29 cellular contexts compared by ENCODE assay signal in genomic region chr12:113145720-113146551, GRCh38. TPM values are rescaled to one million over a fixed set of nuclear protein-coding genes. Genes with fewer than 3 reads are reported as not detected.
DNase-seq lines count a peak whose midpoint lies in the region; ATAC-seq, FAIRE-seq and TF ChIP-seq lines count a peak whose summit lies in the region.
"Had no signal": no experiment of that assay in that cellular context is flagged by ENCODE, and none has a peak within 500 bp of the region (broad histone marks: within the 10 kb centered on the region; RNA-seq: fewer than 3 reads in every experiment).

No MANE protein-coding gene starts in this region.

- H3K4me1 ChIP-seq in IMR-90 (ENCODE audit: control insufficient read depth, insufficient read depth, low read length): peaks cover 2% of the 10 kb centered on the region; the same call in 1 of the 2 replicates
- H3K4me1 ChIP-seq in K562 (replicated peaks in 1 of 2; ENCODE audit: control insufficient read depth in 2 of 2, insufficient read depth in 2 of 2, low read length in 2 of 2): peaks cover 0 to 10% of the 10 kb centered on the region in 2 experiments; a peak in 3 of 5 replicates
- peaks cover 0 to 20% (median 13%) of the 10 kb centered on the region in 6 donors for H3K4me1 ChIP-seq in spleen
- H3K4me1 ChIP-seq: Peyer's patch, uterus had no signal

- H2AK5ac ChIP-seq in IMR-90 (ENCODE audit: low read depth, low read length): no peak overlapping the region

- no peak overlapping the region for H2AK9ac ChIP-seq in IMR-90 (replicated peaks; ENCODE audit: low read depth, low read length, poor library complexity)

- in situ Hi-C loops in IMR-90 (cut with MboI; ENCODE audit: low sequenced_read_pairs) (no loop called here), K562 (cut with MboI) (no loop called here), GM13977 (cut with MboI; ENCODE audit: low pct_unique_long_range_greater_than_20kb, low sequenced_read_pairs, unreplicated experiment) (no loop called here)

- CTCF ChIA-PET in IMR-90 (lab: Yijun Ruan, JAX) (no interaction called here), K562 (lab: Yijun Ruan, JAX; ENCODE audit: low intra/inter-chr PET ratio) (no interaction called here)

- H3K4ac ChIP-seq in IMR-90 (ENCODE audit: low read depth, low read length): no peak overlapping the region

- no peak overlapping the region for H2BK5ac ChIP-seq in IMR-90 (ENCODE audit: low read depth, low read length, poor library complexity, severe bottlenecking)

- no peak overlapping the region for H3K14ac ChIP-seq in IMR-90 (replicated peaks; ENCODE audit: low read depth, low read length)

- no peak for ATAC-seq in IMR-90 (ENCODE audit: low read depth)
- ATAC-seq in K562: no peak; the same call in 2 of the 3 replicates
- ATAC-seq in HG03196 (IDR thresholded peaks at IDR 0.05; ENCODE audit: unreplicated experiment): no peak
- ATAC-seq: right cardiac atrium; stimulated activated memory B cell treated with anti-CD40 and anti-IgM and Interleukin-4, amounts not matched to agents 10 μg/mL and 1 μg/mL and 100 μg/mL, for 72 hours had no signal

- DNase-seq in IMR-90 (no peak), K562 (ENCODE audit: extremely low read depth in 1 of 4, low spot score in 3 of 4) (no peak), fibroblast of villous mesenchyme (ENCODE audit: low read depth) (peak; percentile 14), spleen (peak; percentile 34), GM13977 (ENCODE audit: low spot score) (no peak), NCI-H510A (lab: John Stamatoyannopoulos, UW) (no peak)
- DNase-seq: activated CD4-positive, alpha-beta T cell treated with anti-CD3 and anti-CD28 coated beads, Interleukin-2, amount 10 ng/mL, durations not matched to agents 7 days and 5 days; activated naive CD4-positive, alpha-beta T cell treated with Interleukin-2 at 50 U/mL for 16 hours; amniotic stem cell; brain microvascular endothelial cell; esophagus squamous epithelium; glutamatergic neuron; GOT3; islet precursor cell; NCI-H1105 treated with DMSO at 0.1 percent for 48 hours; NCI-H2029; NCI-H2227 treated with DMSO at 0.1 percent for 48 hours; Peyer's patch; right cardiac atrium; SIG-M5; stimulated activated CD4-positive, alpha-beta T cell treated with anti-CD3 and anti-CD28 coated beads, Interleukin-4, amount 100 ng/mL, for 4 hours; uterus had no signal

- H3K27ac ChIP-seq in IMR-90 (ENCODE audit: insufficient read depth, low read length) (no peak overlapping the region), K562 (ENCODE audit: extremely low read depth, low read depth, low read length) (no peak overlapping the region), spleen (no peak overlapping the region)
- H3K27ac ChIP-seq: brain microvascular endothelial cell, coronary artery, esophagus squamous epithelium, Peyer's patch, suprapubic skin, uterus had no signal

- peaks cover 18% of the 10 kb centered on the region for H3K27me3 ChIP-seq in IMR-90 (ENCODE audit: control insufficient read depth, insufficient read depth, low read length)
- peaks cover 10 to 14% of the 10 kb centered on the region in 2 experiments; a peak in 4 of 5 replicates for H3K27me3 ChIP-seq in K562 (ENCODE audit: control insufficient read depth in 2 of 2, insufficient read depth in 2 of 2, low read length in 2 of 2)
- peaks cover 0 to 18% (median 0%) of the 10 kb centered on the region in 7 donors for H3K27me3 ChIP-seq in spleen (replicated peaks in 1 of 7)
- H3K27me3 ChIP-seq: brain microvascular endothelial cell, Peyer's patch, uterus had no signal

- no peaks in the 10 kb centered on the region for H3K79me1 ChIP-seq in IMR-90 (ENCODE audit: low read depth in 1 of 2, low read length in 2 of 2)

- FAIRE-seq in K562 (lab: Jason Lieb, UNC): no peak
- FAIRE-seq: D721Med had no signal

- TF ChIP-seq CTCF in IMR-90 (conservative IDR thresholded peaks at IDR 0.05; ENCODE audit: low read depth, low read length): no peak
- TF ChIP-seq CTCF in K562 (IDR thresholded peaks at IDR 0.05 in 2 of 3, conservative IDR thresholded peaks at IDR 0.05 in 1 of 3; ENCODE audit: insufficient read depth in 2 of 3, low read depth in 1 of 3, low read length in 3 of 3): no peak
- no peak for TF ChIP-seq CTCF in fibroblast of villous mesenchyme (IDR thresholded peaks at IDR 0.05; ENCODE audit: insufficient read depth, low read depth, low read length)
- TF ChIP-seq CTCF in spleen (IDR thresholded peaks at IDR 0.05 in 8 of 11, conservative IDR thresholded peaks at IDR 0.05 in 3 of 11): no peak
- no peak for TF ChIP-seq CTCF in GM13977 (IDR thresholded peaks at IDR 0.05; ENCODE audit: extremely low read depth, insufficient read depth, missing control alignments)

- no peaks in the 10 kb centered on the region for H3K9me3 ChIP-seq in IMR-90 (ENCODE audit: control insufficient read depth, insufficient read depth, low read length)
- H3K9me3 ChIP-seq in K562 (replicated peaks; ENCODE audit: control insufficient read depth, insufficient read depth, low read depth, low read length): no peaks in the 10 kb centered on the region
- peaks cover 0 to 10% (median 6%) of the 10 kb centered on the region in 8 donors for H3K9me3 ChIP-seq in spleen
- H3K9me3 ChIP-seq: esophagus squamous epithelium, Peyer's patch, suprapubic skin, uterus had no signal

- WGBS in IMR-90 (ENCODE audit: extremely low coverage in 2 of 2, insufficient read length in 1 of 2), 2 experiments: 80% methylated on average over 2 of the region's 12 CpGs; no CpG with 5 or more reads in 1 of the 2 experiments
- 14% methylated on average over 12 of the region's 12 CpGs for WGBS in K562 (ENCODE audit: insufficient coverage, low coverage, missing lambda C conversion rate)
- WGBS in spleen, 5 donors: 79 to 87% (median 81%) methylated on average over 12 of the region's 12 CpGs

- no peak overlapping the region for H2BK15ac ChIP-seq in IMR-90 (ENCODE audit: low read depth, low read length)

- no peak overlapping the region for H4K91ac ChIP-seq in IMR-90 (ENCODE audit: insufficient read depth, low read depth, low read length)

- H2BK120ac ChIP-seq in IMR-90 (ENCODE audit: low read depth, low read length): no peak overlapping the region

- H3K79me2 ChIP-seq in K562 (ENCODE audit: control insufficient read depth, insufficient read depth, low read length): no peaks in the 10 kb centered on the region

- TF ChIP-seq POLR2A in IMR-90 (IDR thresholded peaks at IDR 0.05; ENCODE audit: low read depth, low read length) (no peak), K562 (conservative IDR thresholded peaks at IDR 0.05) (no peak), spleen (IDR thresholded peaks at IDR 0.05) (no peak)

- H2AFZ ChIP-seq in IMR-90 (replicated peaks; ENCODE audit: low read length, poor library complexity): no peak overlapping the region
- no peak overlapping the region for H2AFZ ChIP-seq in K562 (ENCODE audit: low read depth, low read length)

- intact Hi-C loops in IMR-90 (cut with micrococcal nuclease): no loop called here
- intact Hi-C loops in K562 (cut with micrococcal nuclease): no loop called here
- intact Hi-C loops in spleen (cut with DNase I; ENCODE audit: low total_unique reads): no loop called here

- no peak overlapping the region for H2BK20ac ChIP-seq in IMR-90 (ENCODE audit: low read depth, low read length)

- H3K4me3 ChIP-seq in IMR-90 (ENCODE audit: insufficient read depth, low read depth, low read length) (no peak overlapping the region), K562 (no peak overlapping the region), fibroblast of villous mesenchyme (ENCODE audit: low read depth, low read length) (no peak overlapping the region), spleen (no peak overlapping the region)
- H3K4me3 ChIP-seq: coronary artery, esophagus squamous epithelium, Peyer's patch, suprapubic skin, uterus had no signal

- H3K36me3 ChIP-seq in IMR-90 (ENCODE audit: control insufficient read depth, insufficient read depth, low read length) (no peaks in the 10 kb centered on the region), K562 (ENCODE audit: control insufficient read depth, insufficient read depth, low read length) (no peaks in the 10 kb centered on the region), spleen (no peaks in the 10 kb centered on the region)
- H3K36me3 ChIP-seq: brain microvascular endothelial cell, esophagus squamous epithelium, Peyer's patch, suprapubic skin, uterus had no signal

- H4K20me1 ChIP-seq in IMR-90 (ENCODE audit: insufficient read depth, low read length) (no peaks in the 10 kb centered on the region), K562 (replicated peaks; ENCODE audit: control insufficient read depth, insufficient read depth, low read length) (no peaks in the 10 kb centered on the region)

- POLR2A ChIA-PET in IMR-90 (lab: Charles Lee; ENCODE audit: unreplicated experiment) (no interaction called here), K562 (lab: Yijun Ruan, JAX) (interaction anchor here (0.7 kb wide), 1 partner anchor 21 kb away, joined by 3 read pairs; no protein-coding TSS in a partner anchor)

- H4K8ac ChIP-seq in IMR-90 (ENCODE audit: low read depth in 2 of 2, low read length in 2 of 2): no peak overlapping the region

- H3K23ac ChIP-seq in IMR-90 (ENCODE audit: low read depth, low read length): no peak overlapping the region

- no peak overlapping the region for H3K18ac ChIP-seq in IMR-90 (ENCODE audit: low read depth, low read length)

- no TSS peak for BruUV-seq in IMR-90 (replicated peaks; lab: Mats Ljungman, UMichigan)
- no TSS peak for BruUV-seq in K562 (replicated peaks; lab: Mats Ljungman, UMichigan)

- TF ChIP-seq EP300 in K562 (IDR thresholded peaks at IDR 0.05; ENCODE audit: low read length): no peak

- dilution Hi-C loops in IMR-90 (cut with HindIII; ENCODE audit: low sequenced_read_pairs, unreplicated experiment): no loop called here

- H3K9me1 ChIP-seq in IMR-90 (ENCODE audit: insufficient read depth, low read length) (no peaks in the 10 kb centered on the region), K562 (ENCODE audit: control insufficient read depth, insufficient read depth, low read length) (peaks cover 3% of the 10 kb centered on the region)

- H3K4me2 ChIP-seq in IMR-90 (ENCODE audit: low read depth, low read length): no peak overlapping the region
- no peak overlapping the region for H3K4me2 ChIP-seq in K562 (ENCODE audit: insufficient read depth, low read length)

- no peak overlapping the region for H4K5ac ChIP-seq in IMR-90 (ENCODE audit: low read depth, low read length)

- H3K9ac ChIP-seq in IMR-90 (ENCODE audit: low read depth, low read length) (no peak overlapping the region), K562 (ENCODE audit: insufficient read depth in 1 of 2, low read depth in 2 of 2, low read length in 2 of 2) (no peak overlapping the region)

- no peak for TF ChIP-seq RAD21 in IMR-90 (IDR thresholded peaks at IDR 0.05; ENCODE audit: low read length)
- TF ChIP-seq RAD21 in K562 (CRISPR knock-in tag; conservative IDR thresholded peaks at IDR 0.05 in 1 of 2, IDR thresholded peaks at IDR 0.05 in 1 of 2): no peak

- H3K56ac ChIP-seq in IMR-90 (ENCODE audit: extremely low read depth, insufficient read depth, low read length): no peak overlapping the region

RNA-seq across cellular contexts. Expression of gene CFAP73, which starts 3.6 kb away (rescaled TPM):
- not detected in 2 replicates for total RNA-seq in IMR-90 (2012; rRNA removed)
- not detected in 2 replicates for polyA plus RNA-seq in IMR-90 (2012; rRNA removed)
- polyA plus RNA-seq in IMR-90 (2012; cell fraction: cytosol; rRNA removed): not detected in 2 replicates
- polyA plus RNA-seq in IMR-90 (2012; cell fraction: nucleus; rRNA removed; ENCODE audit: low replicate concordance): not detected in 2 replicates
- not detected in 2 replicates for total RNA-seq in K562 (2011; cell fraction: chromatin; rRNA removed; ENCODE audit: low replicate concordance)
- total RNA-seq in K562 (2011; cell fraction: nucleolus; rRNA removed): not detected in 2 replicates
- not detected in 2 replicates for total RNA-seq in K562 (2011; cell fraction: nucleoplasm; rRNA removed)
- total RNA-seq in K562 (2014; rRNA removed): not detected in 2 replicates
- total RNA-seq in K562 (2014; rRNA removed; fragmentation: Illumina TruSeq; extraction: Trizol): not detected in 2 replicates
- total RNA-seq in K562 (2015; rRNA removed; fragmentation: Illumina TruSeq; extraction: Trizol): not detected in 2 replicates
- total RNA-seq in K562 (2021): not detected in 2 replicates
- polyA plus RNA-seq in K562 (2011; rRNA removed): not detected in 2 replicates
- polyA plus RNA-seq in K562 (2011; cell fraction: cytosol; rRNA removed): not detected in 2 replicates
- not detected in 2 replicates for polyA plus RNA-seq in K562 (2011; cell fraction: nucleus; rRNA removed)
- 0.14 and 0.17 TPM in 2 replicates for polyA plus RNA-seq in K562 (2012)
- polyA plus RNA-seq in K562 (2014; fragmentation: Illumina TruSeq; extraction: Trizol): not detected in 2 replicates
- not detected for polyA plus RNA-seq in K562 (2014; fragmentation: Nextera tagmentation; extraction: Ambion mirVana)
- polyA plus RNA-seq in K562 (2014; rRNA removed): not detected in 2 replicates
- not detected in 2 replicates for polyA minus RNA-seq in K562 (2011; rRNA and poly(A)+ RNA removed)
- not detected in 2 replicates for polyA minus RNA-seq in K562 (2011; cell fraction: cytosol; rRNA and poly(A)+ RNA removed)
- polyA minus RNA-seq in K562 (2011; cell fraction: nucleus; rRNA and poly(A)+ RNA removed): not detected in 2 replicates
- total RNA-seq in fibroblast of villous mesenchyme: not detected in 2 replicates
- not detected for total RNA-seq in spleen
- under 1 TPM; 0.64 to 0.71 (median 0.70) TPM for polyA plus RNA-seq in spleen
- total RNA-seq: lung microvascular endothelial cell, mucosa of gallbladder, Peyer's patch, right cardiac atrium had no signal

RNA-seq across cellular contexts. Expression of gene RASAL1, which starts 10.4 kb away (rescaled TPM):
- total RNA-seq in IMR-90 (2012; rRNA removed) (not detected in 2 replicates), K562 (2014; rRNA removed) (0.08 and 0.14 TPM in 2 replicates), K562 (2014; rRNA removed; fragmentation: Illumina TruSeq; extraction: Trizol) (not detected in 2 replicates), K562 (2015; rRNA removed; fragmentation: Illumina TruSeq; extraction: Trizol) (not detected in 2 replicates), K562 (2021) (0.16 TPM in 1 of 2 replicates, not detected in the other), fibroblast of villous mesenchyme (not detected in 2 replicates), spleen (1 to 10 TPM in 1 of 7 donors, under 1 TPM in 4, not detected in 2; 0.13 to 1.7 (median 0.57) TPM)
- polyA plus RNA-seq in IMR-90 (2012; rRNA removed) (not detected in 2 replicates), K562 (2011; rRNA removed) (0.06 TPM in 1 of 2 replicates, not detected in the other), K562 (2014; fragmentation: Illumina TruSeq; extraction: Trizol) (not detected in 2 replicates), K562 (2014; fragmentation: Nextera tagmentation; extraction: Ambion mirVana) (not detected), K562 (2014; rRNA removed) (not detected in 2 replicates), spleen (1 to 10 TPM in 1 of 3 donors, under 1 TPM in 2; 0.58 to 1.1 (median 0.91) TPM)
- not detected in 2 replicates for polyA plus RNA-seq in IMR-90 (2012; cell fraction: cytosol; rRNA removed)
- polyA plus RNA-seq in IMR-90 (2012; cell fraction: nucleus; rRNA removed; ENCODE audit: low replicate concordance): not detected in 2 replicates
- total RNA-seq in K562 (2011; cell fraction: chromatin; rRNA removed; ENCODE audit: low replicate concordance): 0.30 TPM in 1 of 2 replicates, not detected in the other
- 0.17 TPM in 1 of 2 replicates, not detected in the other for total RNA-seq in K562 (2011; cell fraction: nucleolus; rRNA removed)
- total RNA-seq in K562 (2011; cell fraction: nucleoplasm; rRNA removed): not detected in 2 replicates
- polyA plus RNA-seq in K562 (2011; cell fraction: cytosol; rRNA removed): 0.03 TPM in 1 of 2 replicates, not detected in the other
- polyA plus RNA-seq in K562 (2011; cell fraction: nucleus; rRNA removed): 0.07 and 0.18 TPM in 2 replicates
- polyA plus RNA-seq in K562 (2012): 0.04 TPM in 1 of 2 replicates, not detected in the other
- polyA minus RNA-seq in K562 (2011; rRNA and poly(A)+ RNA removed): not detected in 2 replicates
- not detected in 2 replicates for polyA minus RNA-seq in K562 (2011; cell fraction: cytosol; rRNA and poly(A)+ RNA removed)
- not detected in 2 replicates for polyA minus RNA-seq in K562 (2011; cell fraction: nucleus; rRNA and poly(A)+ RNA removed)
- total RNA-seq: lung microvascular endothelial cell, right cardiac atrium had no signal
- polyA plus RNA-seq: right cardiac atrium had no signal

RNA-seq across cellular contexts. Expression of gene DDX54, which starts 39.3 kb away (rescaled TPM):
- 23.8 and 24.4 TPM in 2 replicates for total RNA-seq in IMR-90 (2012; rRNA removed)
- 47.5 and 55.1 TPM in 2 replicates for polyA plus RNA-seq in IMR-90 (2012; rRNA removed)
- polyA plus RNA-seq in IMR-90 (2012; cell fraction: cytosol; rRNA removed): 33.5 and 54.5 TPM in 2 replicates
- polyA plus RNA-seq in IMR-90 (2012; cell fraction: nucleus; rRNA removed; ENCODE audit: low replicate concordance): 74.8 and 97.8 TPM in 2 replicates
- 60.9 and 181 TPM in 2 replicates for total RNA-seq in K562 (2011; cell fraction: chromatin; rRNA removed; ENCODE audit: low replicate concordance)
- 87.0 and 87.2 TPM in 2 replicates for total RNA-seq in K562 (2011; cell fraction: nucleolus; rRNA removed)
- total RNA-seq in K562 (2011; cell fraction: nucleoplasm; rRNA removed): 56.8 and 61.4 TPM in 2 replicates
- 100 and 135 TPM in 2 replicates for total RNA-seq in K562 (2014; rRNA removed)
- 23.9 and 25.8 TPM in 2 replicates for total RNA-seq in K562 (2014; rRNA removed; fragmentation: Illumina TruSeq; extraction: Trizol)
- 48.5 and 51.4 TPM in 2 replicates for total RNA-seq in K562 (2015; rRNA removed; fragmentation: Illumina TruSeq; extraction: Trizol)
- 128 and 132 TPM in 2 replicates for total RNA-seq in K562 (2021)
- 56.6 and 80.5 TPM in 2 replicates for polyA plus RNA-seq in K562 (2011; rRNA removed)
- 71.0 and 78.8 TPM in 2 replicates for polyA plus RNA-seq in K562 (2011; cell fraction: cytosol; rRNA removed)
- polyA plus RNA-seq in K562 (2011; cell fraction: nucleus; rRNA removed): 76.8 and 95.6 TPM in 2 replicates
- 48.8 and 67.9 TPM in 2 replicates for polyA plus RNA-seq in K562 (2012)
- 44.4 and 77.7 TPM in 2 replicates for polyA plus RNA-seq in K562 (2014; fragmentation: Illumina TruSeq; extraction: Trizol)
- 1 to 10 TPM; 1.4 to 3.1 TPM for polyA plus RNA-seq in K562 (2014; fragmentation: Nextera tagmentation; extraction: Ambion mirVana)
- 74.4 and 107 TPM in 2 replicates for polyA plus RNA-seq in K562 (2014; rRNA removed)
- polyA minus RNA-seq in K562 (2011; rRNA and poly(A)+ RNA removed): 47.0 and 50.2 TPM in 2 replicates
- polyA minus RNA-seq in K562 (2011; cell fraction: cytosol; rRNA and poly(A)+ RNA removed): 52.1 and 64.3 TPM in 2 replicates
- 31.1 and 49.1 TPM in 2 replicates for polyA minus RNA-seq in K562 (2011; cell fraction: nucleus; rRNA and poly(A)+ RNA removed)
- total RNA-seq in fibroblast of villous mesenchyme: 33.7 and 37.0 TPM in 2 replicates
- total RNA-seq in spleen: 10 to 100 TPM; 44.4 to 73.1 (median 59.8) TPM
- polyA plus RNA-seq in spleen: 10 to 100 TPM; 47.9 to 80.3 (median 69.9) TPM

RNA-seq across cellular contexts. Expression of gene RITA1, which starts 39.6 kb away (rescaled TPM):
- total RNA-seq in IMR-90 (2012; rRNA removed) (14.7 and 15.0 TPM in 2 replicates), K562 (2014; rRNA removed) (40.4 and 52.0 TPM in 2 replicates), K562 (2014; rRNA removed; fragmentation: Illumina TruSeq; extraction: Trizol) (12.7 and 15.6 TPM in 2 replicates), K562 (2015; rRNA removed; fragmentation: Illumina TruSeq; extraction: Trizol) (34.3 and 36.7 TPM in 2 replicates), K562 (2021) (34.9 and 38.9 TPM in 2 replicates), fibroblast of villous mesenchyme (22.5 and 27.6 TPM in 2 replicates), spleen (10 to 100 TPM; 11.1 to 15.6 (median 11.9) TPM)
- polyA plus RNA-seq in IMR-90 (2012; rRNA removed) (14.2 and 15.2 TPM in 2 replicates), K562 (2011; rRNA removed) (17.6 and 17.9 TPM in 2 replicates), K562 (2014; fragmentation: Illumina TruSeq; extraction: Trizol) (18.0 and 27.7 TPM in 2 replicates), K562 (2014; fragmentation: Nextera tagmentation; extraction: Ambion mirVana) (1 to 10 TPM; 2.8 to 3.5 TPM), K562 (2014; rRNA removed) (26.4 and 35.0 TPM in 2 replicates), spleen (10 to 100 TPM in 2 of 3 donors, 1 to 10 TPM in 1; 9.0 to 15.5 (median 13.0) TPM)
- polyA plus RNA-seq in IMR-90 (2012; cell fraction: cytosol; rRNA removed): 9.9 and 17.3 TPM in 2 replicates
- polyA plus RNA-seq in IMR-90 (2012; cell fraction: nucleus; rRNA removed; ENCODE audit: low replicate concordance): 7.1 and 9.4 TPM in 2 replicates
- 9.9 and 32.6 TPM in 2 replicates for total RNA-seq in K562 (2011; cell fraction: chromatin; rRNA removed; ENCODE audit: low replicate concordance)
- total RNA-seq in K562 (2011; cell fraction: nucleolus; rRNA removed): 18.9 and 25.0 TPM in 2 replicates
- 17.7 and 18.0 TPM in 2 replicates for total RNA-seq in K562 (2011; cell fraction: nucleoplasm; rRNA removed)
- polyA plus RNA-seq in K562 (2011; cell fraction: cytosol; rRNA removed): 23.1 and 48.6 TPM in 2 replicates
- polyA plus RNA-seq in K562 (2011; cell fraction: nucleus; rRNA removed): 10.9 and 15.7 TPM in 2 replicates
- polyA plus RNA-seq in K562 (2012): 23.0 and 27.5 TPM in 2 replicates
- polyA minus RNA-seq in K562 (2011; rRNA and poly(A)+ RNA removed): 10.0 and 13.0 TPM in 2 replicates
- polyA minus RNA-seq in K562 (2011; cell fraction: cytosol; rRNA and poly(A)+ RNA removed): 12.1 and 15.7 TPM in 2 replicates
- 11.0 and 11.4 TPM in 2 replicates for polyA minus RNA-seq in K562 (2011; cell fraction: nucleus; rRNA and poly(A)+ RNA removed)

Comparison
In these comparisons a context has a peak if more than half of its experiments do, and no peak if none do; other contexts are left out.
1. DNase-seq: peak in fibroblast of villous mesenchyme (single experiment) and spleen (single experiment); none in IMR-90 (single experiment), K562 (0 of 4), GM13977 (single experiment) and NCI-H510A (single experiment).